2 cellular contexts compared by ENCODE assay signal in genomic region chr12:54021006-54021405, GRCh38.
TF ChIP-seq lines count a peak whose summit lies in the region.

No MANE protein-coding gene starts in this region.

TF ChIP-seq in HEK293, 187 proteins besides CTCF, POLR2A, EP300 and RAD21:
- TF ChIP-seq REST (tag by site-specific recombination; IDR thresholded peaks at IDR 0.05): peak; percentile 49; the same call in 1 of the 2 replicates
- TF ChIP-seq ZSCAN18 (tag by site-specific recombination; IDR thresholded peaks at IDR 0.05): no peak
- TF ChIP-seq, protein P1, sequence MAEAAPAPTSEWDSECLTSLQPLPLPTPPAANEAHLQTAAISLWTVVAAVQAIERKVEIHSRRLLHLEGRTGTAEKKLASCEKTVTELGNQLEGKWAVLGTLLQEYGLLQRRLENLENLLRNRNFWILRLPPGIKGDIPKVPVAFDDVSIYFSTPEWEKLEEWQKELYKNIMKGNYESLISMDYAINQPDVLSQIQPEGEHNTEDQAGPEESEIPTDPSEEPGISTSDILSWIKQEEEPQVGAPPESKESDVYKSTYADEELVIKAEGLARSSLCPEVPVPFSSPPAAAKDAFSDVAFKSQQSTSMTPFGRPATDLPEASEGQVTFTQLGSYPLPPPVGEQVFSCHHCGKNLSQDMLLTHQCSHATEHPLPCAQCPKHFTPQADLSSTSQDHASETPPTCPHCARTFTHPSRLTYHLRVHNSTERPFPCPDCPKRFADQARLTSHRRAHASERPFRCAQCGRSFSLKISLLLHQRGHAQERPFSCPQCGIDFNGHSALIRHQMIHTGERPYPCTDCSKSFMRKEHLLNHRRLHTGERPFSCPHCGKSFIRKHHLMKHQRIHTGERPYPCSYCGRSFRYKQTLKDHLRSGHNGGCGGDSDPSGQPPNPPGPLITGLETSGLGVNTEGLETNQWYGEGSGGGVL (tag by site-specific recombination; IDR thresholded peaks at IDR 0.05): no peak
- no peak for TF ChIP-seq ZNF223 (tag by site-specific recombination; IDR thresholded peaks at IDR 0.05)
- TF ChIP-seq ZNF837 (tag by site-specific recombination; IDR thresholded peaks at IDR 0.05): no peak

TF ChIP-seq in GM12878, 131 proteins besides CTCF, POLR2A, EP300 and RAD21:
- no peak for TF ChIP-seq STAT1 (conservative IDR thresholded peaks at IDR 0.05)
- TF ChIP-seq MLLT1 (IDR thresholded peaks at IDR 0.05): 0 out of 2 replicates have a peak, but pooled peaks have one; percentile 58
